13 cellular contexts compared by ENCODE assay signal in the genomic region with DNA sequence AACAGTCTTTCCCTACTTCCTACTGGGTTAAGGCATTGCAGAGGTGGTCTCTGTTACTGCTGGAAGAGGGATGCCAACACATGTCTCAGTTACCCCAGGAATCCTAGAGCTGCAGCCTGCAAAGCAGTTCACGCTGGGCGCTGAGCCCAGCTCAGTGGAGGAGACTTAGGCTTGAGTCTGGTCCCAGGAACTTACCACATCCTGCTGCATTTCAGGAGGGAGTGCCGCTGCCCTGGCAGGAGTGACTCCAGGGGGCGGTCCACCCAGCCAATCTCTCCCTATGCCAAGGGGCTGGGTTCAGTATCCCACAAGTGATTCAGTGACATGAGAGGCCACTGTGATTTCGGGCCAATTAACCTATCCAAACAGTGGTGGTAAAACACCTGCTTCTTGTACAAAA. TPM values are rescaled to one million over a fixed set of nuclear protein-coding genes. Genes with fewer than 3 reads are reported as not detected.
DNase-seq lines count a peak whose midpoint lies in the region; ATAC-seq, FAIRE-seq and TF ChIP-seq lines count a peak whose summit lies in the region.
"Had no signal": no experiment of that assay in that cellular context is flagged by ENCODE, and none has a peak within 500 bp of the region (broad histone marks: within the 10 kb centered on the region; RNA-seq: fewer than 3 reads in every experiment).

No MANE protein-coding gene starts in this region.

- H3K4me3 ChIP-seq in bronchial epithelial cell (ENCODE audit: low read depth, low read length) = no peak overlapping the region
- H3K4me3 ChIP-seq: thoracic aorta had no signal

- no peak for FAIRE-seq in bronchial epithelial cell (lab: Jason Lieb, UNC)

- ATAC-seq in GM19395 (IDR thresholded peaks at IDR 0.05; ENCODE audit: unreplicated experiment) = no peak
- ATAC-seq in GM21717 (IDR thresholded peaks at IDR 0.05; ENCODE audit: unreplicated experiment) = no peak
- ATAC-seq in GM19035 (IDR thresholded peaks at IDR 0.05; ENCODE audit: unreplicated experiment) = no peak

- DNase-seq in Daoy (ENCODE audit: low read depth) (peak; percentile 86), NCI-H2081 treated with DMSO at 0.1 percent for 48 hours (lab: John Stamatoyannopoulos, UW) (peak; percentile 36), bronchial epithelial cell (ENCODE audit: low read depth) (peak; percentile 44), renal cortical epithelial cell (ENCODE audit: low read depth) (peak; percentile 7), NCI-H1930 (lab: John Stamatoyannopoulos, UW) (no peak)
- DNase-seq: activated CD4-positive, alpha-beta T cell treated with anti-CD3 and anti-CD28 coated beads for 48 hours; activated naive CD4-positive, alpha-beta T cell; NCI-H510A had no signal

- TF ChIP-seq CTCF in bronchial epithelial cell (IDR thresholded peaks at IDR 0.05; ENCODE audit: insufficient read depth, low read length, severe bottlenecking) = no peak

- H3K36me3 ChIP-seq in bronchial epithelial cell (ENCODE audit: control insufficient read depth, insufficient read depth, low read length) = no peaks in the 10 kb centered on the region
- H3K36me3 ChIP-seq: heart left ventricle, thoracic aorta had no signal

- H3K27me3 ChIP-seq in bronchial epithelial cell (ENCODE audit: control insufficient read depth, insufficient read depth, low read length) = no peaks in the 10 kb centered on the region
- H3K27me3 ChIP-seq: heart left ventricle had no signal

RNA-seq across cellular contexts. Expression of a gene that starts 7.6 kb away (rescaled TPM):
- 0.06 TPM in 1 of 2 replicates, not detected in the other for total RNA-seq in Daoy (2014; rRNA removed; shearing (Covaris generic))
- total RNA-seq in bronchial epithelial cell (not detected in 2 replicates), renal cortical epithelial cell (0.10 TPM in 1 of 2 replicates, not detected in the other)

RNA-seq across cellular contexts. Expression of a gene that starts 8.0 kb away (rescaled TPM):
- 17.4 and 31.4 TPM in 2 replicates for total RNA-seq in Daoy (2014; rRNA removed; shearing (Covaris generic))
- total RNA-seq in bronchial epithelial cell (26.6 and 58.9 TPM in 2 replicates), renal cortical epithelial cell (21.8 and 45.1 TPM in 2 replicates)

RNA-seq across cellular contexts. Expression of a gene that starts 11.6 kb away (rescaled TPM):
- total RNA-seq in Daoy (2014; rRNA removed; shearing (Covaris generic)) = 5.3 and 18.9 TPM in 2 replicates
- total RNA-seq in bronchial epithelial cell (1.8 and 4.6 TPM in 2 replicates), renal cortical epithelial cell (3.3 and 6.4 TPM in 2 replicates)

RNA-seq across cellular contexts. Expression of a gene that starts 16.7 kb away (rescaled TPM):
- not detected in 2 replicates for total RNA-seq in Daoy (2014; rRNA removed; shearing (Covaris generic))
- total RNA-seq in bronchial epithelial cell = under 0.01 TPM in 1 of 2 replicates, not detected in the other
- 0.10 TPM in 1 of 2 replicates, not detected in the other for total RNA-seq in renal cortical epithelial cell

RNA-seq across cellular contexts. Expression of a gene that starts 55.0 kb away (rescaled TPM):
- total RNA-seq in Daoy (2014; rRNA removed; shearing (Covaris generic)) = not detected in 2 replicates
- total RNA-seq in bronchial epithelial cell = 0.26 TPM in 1 of 2 replicates, not detected in the other
- total RNA-seq in renal cortical epithelial cell = 0.05 and 0.17 TPM in 2 replicates

Comparison
In these comparisons a context has a peak if more than half of its experiments do, and no peak if none do; other contexts are left out.
1. DNase-seq: peak in Daoy (single experiment), NCI-H2081 treated with DMSO at 0.1 percent for 48 hours (single experiment), bronchial epithelial cell (single experiment) and renal cortical epithelial cell (single experiment); none in NCI-H1930 (0 of 2).